18 cellular contexts compared by ENCODE assay signal in genomic region chr19:40933025-40933424, GRCh38. TPM values are rescaled to one million over a fixed set of nuclear protein-coding genes. Genes with fewer than 3 reads are reported as not detected.
A peak's percentile ranks its signal among the peaks of the same experiment; 100 is the strongest.
DNase-seq lines count a peak whose midpoint lies in the region; ATAC-seq and TF ChIP-seq lines count a peak whose summit lies in the region.
"Had no signal": no experiment of that assay in that cellular context is flagged by ENCODE, and none has a peak within 500 bp of the region (broad histone marks: within the 10 kb centered on the region; RNA-seq: fewer than 3 reads in every experiment).

No MANE protein-coding gene starts in this region.

- no peaks in the 10 kb centered on the region for H3K9me3 ChIP-seq in iPS DF 6.9 (ENCODE audit: control insufficient read depth, insufficient read depth, low read length)
- no peaks in the 10 kb centered on the region for H3K9me3 ChIP-seq in thyroid gland

- DNase-seq in Caki2 (ENCODE audit: low read depth) = peak; percentile 40
- peak; percentile 16 for DNase-seq in HFFc6
- peak; percentile 58 for DNase-seq in WTC11 (ENCODE audit: low spot score)
- peak; percentile 9 for DNase-seq in iPS DF 6.9 (ENCODE audit: low read depth, low spot score)
- DNase-seq in pons (ENCODE audit: low spot score) = no peak
- no peak for DNase-seq in thyroid gland
- DNase-seq in NCI-H526 (lab: John Stamatoyannopoulos, UW) = no peak
- DNase-seq: activated CD4-positive, alpha-beta T cell treated with anti-CD3 and anti-CD28 coated beads for 48 hours; NCI-H1436; NCI-H2227 treated with DMSO at 0.1 percent for 48 hours; SIG-M5; stimulated activated CD4-positive, alpha-beta T cell treated with anti-CD3 and anti-CD28 coated beads, Interleukin-2, amount 100 ng/mL, for 48 hours; substantia nigra; T1000 had no signal

- H3K36me3 Mint-ChIP-seq in HFFc6 (ENCODE audit: low read depth) (no peaks in the 10 kb centered on the region), WTC11 (0 out of 2 replicates have a peak, but pooled peaks cover 2% of the 10 kb centered on the region)
- H3K36me3 Mint-ChIP-seq: activated naive CD4-positive, alpha-beta T cell treated with anti-CD3 and anti-CD28 coated beads, Interleukin-2, amount 50 U/mL, for 72 hours; brain had no signal

- no CpG with 5 or more reads among the region's 5 CpGs for WGBS in iPS DF 6.9 (ENCODE audit: insufficient coverage, insufficient read length)
- WGBS in thyroid gland, 2 donors = 44 to 46% methylated on average over 5 of the region's 5 CpGs

- H3K27ac ChIP-seq in iPS DF 6.9 (ENCODE audit: low read length) (no peak overlapping the region), thyroid gland (no peak overlapping the region)

- peak; percentile 42 for TF ChIP-seq CTCF in HFFc6 (IDR thresholded peaks at IDR 0.05)
- no peak for TF ChIP-seq CTCF in WTC11 (IDR thresholded peaks at IDR 0.05)
- TF ChIP-seq CTCF in thyroid gland (IDR thresholded peaks at IDR 0.05) = no peak

- H3K4me1 Mint-ChIP-seq in HFFc6 (ENCODE audit: low read depth) = no peaks in the 10 kb centered on the region
- H3K4me1 Mint-ChIP-seq in WTC11 = peaks cover 10% of the 10 kb centered on the region
- H3K4me1 Mint-ChIP-seq: brain had no signal

- H3K9me3 Mint-ChIP-seq in HFFc6 = no peaks in the 10 kb centered on the region
- H3K9me3 Mint-ChIP-seq in WTC11 = peaks cover 10% of the 10 kb centered on the region
- H3K9me3 Mint-ChIP-seq: activated naive CD4-positive, alpha-beta T cell treated with anti-CD3 and anti-CD28 coated beads, Interleukin-2, amount 50 U/mL, for 72 hours had no signal

- H3K4me3 ChIP-seq in iPS DF 6.9 (ENCODE audit: low read length) (no peak overlapping the region), thyroid gland (replicated peaks in 1 of 3) (no peak overlapping the region)

- POLR2A ChIA-PET in WTC11 (lab: Charles Lee) = interaction anchor here (0.6 kb wide), 1 partner anchor 227 kb away, joined by 4 read pairs; no protein-coding TSS in a partner anchor

- ATAC-seq in WTC11 (peak; percentile 72), GM21737 (IDR thresholded peaks at IDR 0.05; ENCODE audit: unreplicated experiment) (no peak)
- ATAC-seq: activated naive CD4-positive, alpha-beta T cell treated with anti-CD3 and anti-CD28 coated beads, Interleukin-2, amount 50 U/mL, for 72 hours had no signal

- H3K36me3 ChIP-seq in iPS DF 6.9 (ENCODE audit: control insufficient read depth, insufficient read depth, low read length) (no peaks in the 10 kb centered on the region), thyroid gland (no peaks in the 10 kb centered on the region)

- intact Hi-C loops in thyroid gland (cut with DNase I) = no loop called here

- H3K27me3 ChIP-seq in iPS DF 6.9 (ENCODE audit: control insufficient read depth, insufficient read depth, low read length) (no peaks in the 10 kb centered on the region; the same call in 1 of the 2 replicates), thyroid gland (no peaks in the 10 kb centered on the region)

- CTCF ChIA-PET in WTC11 (lab: Charles Lee) = interaction anchor here (1.0 to 2.9 kb wide), 12 partner anchors 19 to 231 kb away, joined by 3 to 10 read pairs (median 4); no protein-coding TSS in a partner anchor

- H3K27ac Mint-ChIP-seq in HFFc6 (no peak overlapping the region), WTC11 (no peak overlapping the region)
- H3K27ac Mint-ChIP-seq: activated naive CD4-positive, alpha-beta T cell treated with anti-CD3 and anti-CD28 coated beads, Interleukin-2, amount 50 U/mL, for 72 hours; brain had no signal

- H3K4me1 ChIP-seq in iPS DF 6.9 (ENCODE audit: control insufficient read depth, insufficient read depth, low read length) = no peaks in the 10 kb centered on the region
- no peaks in the 10 kb centered on the region for H3K4me1 ChIP-seq in thyroid gland

- H3K4me3 Mint-ChIP-seq in HFFc6 (no peak overlapping the region), WTC11 (no peak overlapping the region)
- H3K4me3 Mint-ChIP-seq: brain had no signal

- TF ChIP-seq POLR2A in thyroid gland (IDR thresholded peaks at IDR 0.05) = no peak

- peaks cover 44% of the 10 kb centered on the region for H3K27me3 Mint-ChIP-seq in HFFc6 (ENCODE audit: insufficient read depth)
- H3K27me3 Mint-ChIP-seq in WTC11 (ENCODE audit: low read depth) = peaks cover 5% of the 10 kb centered on the region; the same call in 1 of the 2 replicates

- in situ Hi-C loops in Caki2 (cut with HindIII; ENCODE audit: low pct_unique_long_range_greater_than_20kb, low sequenced_read_pairs) = no loop called here

TF ChIP-seq in WTC11, 78 proteins besides CTCF, POLR2A, EP300 and RAD21:
- no peak for TF ChIP-seq MAX (CRISPR knock-in tag; IDR thresholded peaks at IDR 0.05)
- no peak for TF ChIP-seq MYBL2 (CRISPR knock-in tag; IDR thresholded peaks at IDR 0.05)
- TF ChIP-seq PREB (CRISPR knock-in tag; IDR thresholded peaks at IDR 0.05; ENCODE audit: borderline replicate concordance) = no peak
- TF ChIP-seq ZNF396 (CRISPR knock-in tag; IDR thresholded peaks at IDR 0.05; ENCODE audit: borderline replicate concordance) = no peak
- TF ChIP-seq JUN (CRISPR knock-in tag; IDR thresholded peaks at IDR 0.05) = no peak
- TF ChIP-seq ELF4 (CRISPR knock-in tag; IDR thresholded peaks at IDR 0.05; ENCODE audit: low read depth) = no peak
- TF ChIP-seq CDX4 (CRISPR knock-in tag; IDR thresholded peaks at IDR 0.05; ENCODE audit: borderline replicate concordance) = no peak

RNA-seq across cellular contexts. Expression of gene CYP2A7, which starts 51.0 kb away (rescaled TPM):
- total RNA-seq in Caki2 (2014; rRNA removed; shearing (Covaris generic); ENCODE audit: low replicate concordance) = not detected in 2 replicates
- total RNA-seq in HFFc6 (2021; fragmentation: NEBNext Ultra II Directional; extraction: Animal tissue kit (Norgen Biotek cat#: 25700)) = not detected
- total RNA-seq in WTC11 (2021) (0.21 TPM in 1 of 3 replicates, not detected in the others), thyroid gland (not detected)
- total RNA-seq: activated naive CD4-positive, alpha-beta T cell treated with anti-CD3 and anti-CD28 coated beads, Interleukin-2, amount 50 U/mL, for 72 hours; osteocyte had no signal

RNA-seq across cellular contexts. Expression of gene CYP2B6, which starts 58.1 kb away (rescaled TPM):
- not detected in 2 replicates for total RNA-seq in Caki2 (2014; rRNA removed; shearing (Covaris generic); ENCODE audit: low replicate concordance)
- total RNA-seq in HFFc6 (2021; fragmentation: NEBNext Ultra II Directional; extraction: Animal tissue kit (Norgen Biotek cat#: 25700)) = not detected
- total RNA-seq in WTC11 (2021) (6.7 to 10.3 TPM (median 8.4 TPM) in 3 replicates), thyroid gland (not detected)
- total RNA-seq: activated naive CD4-positive, alpha-beta T cell treated with anti-CD3 and anti-CD28 coated beads, Interleukin-2, amount 50 U/mL, for 72 hours; osteocyte had no signal

Comparison
In these comparisons a context has a peak if more than half of its experiments do, and no peak if none do; other contexts are left out.
1. DNase-seq: peak in Caki2 (single experiment), HFFc6 (single experiment), WTC11 (single experiment) and iPS DF 6.9 (single experiment); none in pons (single experiment), thyroid gland (0 of 2) and NCI-H526 (0 of 2).